17 cellular contexts compared by ENCODE assay signal in the genomic region with DNA sequence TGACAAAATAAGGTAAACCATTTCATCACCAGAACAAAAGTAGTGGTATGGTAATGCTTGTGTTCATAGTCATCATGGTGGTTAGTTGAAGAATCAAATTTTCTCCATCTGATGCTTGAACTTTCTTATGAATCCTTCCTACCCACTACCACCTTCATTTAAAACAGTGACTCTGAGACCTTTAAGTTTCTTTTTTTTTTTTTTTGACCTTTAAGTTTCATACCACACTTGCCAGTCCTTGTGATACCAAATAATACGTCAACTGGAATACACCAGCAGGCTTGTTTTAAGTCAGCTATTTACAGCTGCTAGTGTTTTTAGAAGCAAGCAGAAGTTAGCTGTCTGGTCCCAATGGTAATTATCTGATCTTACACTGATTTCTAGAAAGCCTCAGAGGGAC.
DNase-seq lines count a peak whose midpoint lies in the region; ATAC-seq, FAIRE-seq and TF ChIP-seq lines count a peak whose summit lies in the region.
"Had no signal": no experiment of that assay in that cellular context is flagged by ENCODE, and none has a peak within 500 bp of the region (broad histone marks: within the 10 kb centered on the region; RNA-seq: fewer than 3 reads in every experiment).

No MANE protein-coding gene starts in this region.

- DNase-seq in H54 (ENCODE audit: insufficient read length, low spot score) = no peak
- DNase-seq in COR-L47 (lab: John Stamatoyannopoulos, UW) = no peak
- no peak for DNase-seq in right cardiac atrium
- no peak for DNase-seq in osteoblast (ENCODE audit: insufficient read length, low spot score, missing footprints)
- DNase-seq: activated naive CD4-positive, alpha-beta T cell treated with anti-CD3 and anti-CD28 coated beads, Interleukin-2, amount 50 U/mL, for 16 hours; MM.1S; NCI-H2171; OCI-M1 had no signal

- H3K9me3 ChIP-seq in right cardiac atrium (ENCODE audit: control insufficient read depth, low read length) (no peaks in the 10 kb centered on the region), osteoblast (ENCODE audit: low read depth, low read length) (no peaks in the 10 kb centered on the region)

- H3K9me3 Mint-ChIP-seq in activated T-helper 17 cell treated with anti-CD3 and anti-CD28 coated beads, Interleukin-2, amount 50 U/mL, for 72 hours = no peaks in the 10 kb centered on the region
- H3K9me3 Mint-ChIP-seq: neural crest cell had no signal

- FAIRE-seq in H54 (lab: Jason Lieb, UNC) = no peak
- FAIRE-seq: G401.6 had no signal

- no peaks in the 10 kb centered on the region for H3K27me3 Mint-ChIP-seq in activated T-helper 17 cell treated with anti-CD3 and anti-CD28 coated beads, Interleukin-2, amount 50 U/mL, for 72 hours

- no peak overlapping the region for H3K4me2 ChIP-seq in osteoblast (ENCODE audit: insufficient read depth, low read length)
- H3K4me2 ChIP-seq: smooth muscle cell had no signal

- no peaks in the 10 kb centered on the region for H3K36me3 ChIP-seq in osteoblast (ENCODE audit: insufficient read depth, low read length)

- H2AFZ ChIP-seq in osteoblast (ENCODE audit: low read length) = no peak overlapping the region

- H3K4me3 Mint-ChIP-seq in activated T-helper 17 cell treated with anti-CD3 and anti-CD28 coated beads, Interleukin-2, amount 50 U/mL, for 72 hours = no peak overlapping the region
- H3K4me3 Mint-ChIP-seq: neural crest cell had no signal

- no peak overlapping the region for H3K27ac Mint-ChIP-seq in activated T-helper 17 cell treated with anti-CD3 and anti-CD28 coated beads, Interleukin-2, amount 50 U/mL, for 72 hours

- H4K20me1 ChIP-seq in osteoblast (ENCODE audit: insufficient read depth, low read length) = no peaks in the 10 kb centered on the region

- H3K36me3 Mint-ChIP-seq in activated T-helper 17 cell treated with anti-CD3 and anti-CD28 coated beads, Interleukin-2, amount 50 U/mL, for 72 hours (ENCODE audit: low read depth) = peaks cover 6% of the 10 kb centered on the region

- TF ChIP-seq POLR2A in H54 (IDR thresholded peaks at IDR 0.05; ENCODE audit: low read depth, low read length) = no peak

- H3K4me3 ChIP-seq in right cardiac atrium (ENCODE audit: low read length) (no peak overlapping the region), osteoblast (ENCODE audit: insufficient read depth, low read length) (no peak overlapping the region)
- H3K4me3 ChIP-seq: smooth muscle cell, tibial nerve had no signal

- WGBS in right cardiac atrium = 80% methylated on average over 1 of the region's 1 CpG

- no peaks in the 10 kb centered on the region for H3K79me2 ChIP-seq in osteoblast (ENCODE audit: insufficient read depth, low read length)

- TF ChIP-seq CTCF in osteoblast (IDR thresholded peaks at IDR 0.05; ENCODE audit: extremely low read depth, low read depth, low read length) = no peak

- no peak overlapping the region for H3K27ac ChIP-seq in right cardiac atrium (ENCODE audit: low read length)
- no peak overlapping the region for H3K27ac ChIP-seq in osteoblast (ENCODE audit: low read depth, low read length)
- H3K27ac ChIP-seq: C4-2B, tibial nerve had no signal

- intact Hi-C loops in right cardiac atrium (cut with DNase I) = no loop called here

- H3K4me1 Mint-ChIP-seq in activated T-helper 17 cell treated with anti-CD3 and anti-CD28 coated beads, Interleukin-2, amount 50 U/mL, for 72 hours = no peaks in the 10 kb centered on the region

- no peaks in the 10 kb centered on the region for H3K4me1 ChIP-seq in right cardiac atrium (ENCODE audit: control insufficient read depth, insufficient read depth, low read length)
- H3K4me1 ChIP-seq in osteoblast (ENCODE audit: insufficient read depth, low read length) = no peaks in the 10 kb centered on the region
- H3K4me1 ChIP-seq: tibial nerve had no signal

- peak; percentile 76 for ATAC-seq in GM18858 (IDR thresholded peaks at IDR 0.05; ENCODE audit: unreplicated experiment)
- peak; percentile 58 for ATAC-seq in GM21381 (IDR thresholded peaks at IDR 0.05; ENCODE audit: unreplicated experiment)
- ATAC-seq in HG02973 (IDR thresholded peaks at IDR 0.05; ENCODE audit: unreplicated experiment) = peak; percentile 78
- peak; percentile 86 for ATAC-seq in activated T-helper 17 cell treated with anti-CD3 and anti-CD28 coated beads, Interleukin-2, amount 50 U/mL, for 72 hours (replicated peaks)
- no peak for ATAC-seq in right cardiac atrium

- no peaks in the 10 kb centered on the region for H3K27me3 ChIP-seq in right cardiac atrium (ENCODE audit: control insufficient read depth, insufficient read depth)
- H3K27me3 ChIP-seq in osteoblast (ENCODE audit: insufficient read depth, low read length) = no peaks in the 10 kb centered on the region
- H3K27me3 ChIP-seq: tibial nerve had no signal

Comparison
In these comparisons a context has a peak if more than half of its experiments do, and no peak if none do; other contexts are left out.
1. ATAC-seq: peak in GM18858 (single experiment), GM21381 (single experiment), HG02973 (single experiment) and activated T-helper 17 cell treated with anti-CD3 and anti-CD28 coated beads, Interleukin-2, amount 50 U/mL, for 72 hours (single experiment); none in right cardiac atrium (0 of 2).